Comparison of ENCODE assay signal across 8 cellular contexts in the genomic region with DNA sequence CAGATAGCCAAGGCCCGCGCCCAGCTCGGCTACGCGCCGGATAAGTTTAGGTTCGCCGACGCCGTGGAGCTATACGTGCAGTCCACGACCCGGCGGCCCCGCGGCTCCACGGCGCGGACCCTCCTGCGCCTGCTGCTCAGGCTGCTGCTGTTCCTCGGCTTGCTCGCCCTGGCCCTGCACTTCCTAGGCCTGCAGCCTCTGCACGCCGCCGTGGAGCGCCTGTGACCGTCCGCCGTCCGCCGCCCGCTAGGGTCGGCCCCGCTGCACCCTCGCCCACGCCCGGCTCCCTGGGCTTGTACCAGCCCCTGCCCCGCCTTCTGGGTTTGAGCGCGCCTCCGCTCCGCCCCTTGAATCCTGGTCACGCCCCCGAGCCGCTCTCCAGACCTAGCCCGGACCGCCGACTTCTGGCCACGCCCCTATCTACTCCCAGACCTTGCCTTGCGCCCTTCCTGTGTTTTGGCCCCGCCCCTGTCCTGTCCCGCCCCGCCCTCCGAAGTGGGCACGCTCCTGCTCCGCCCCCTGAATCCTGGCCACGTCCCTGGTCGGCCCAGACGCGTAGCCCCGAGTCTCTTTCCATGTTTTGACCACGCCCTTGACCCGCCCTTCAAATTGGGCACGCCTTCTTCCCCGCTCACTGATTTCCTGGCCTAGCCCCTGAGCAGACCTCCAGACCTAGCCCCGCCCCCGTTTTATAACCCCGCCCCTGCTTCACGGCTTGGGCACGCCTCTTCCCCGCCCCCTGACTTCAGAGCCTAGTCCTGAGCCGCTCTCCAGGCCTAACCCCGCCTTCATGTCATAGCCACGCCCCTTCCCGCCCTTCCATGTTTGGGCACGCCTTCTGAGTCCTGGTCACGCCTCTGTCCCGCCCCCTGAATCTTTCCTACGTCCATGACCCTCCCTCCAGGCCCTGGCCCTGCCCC. TPM values are rescaled to one million over a fixed set of nuclear protein-coding genes. Genes with fewer than 3 reads are reported as not detected.
DNase-seq lines count a peak whose midpoint lies in the region; FAIRE-seq and TF ChIP-seq lines count a peak whose summit lies in the region.

No MANE protein-coding gene starts in this region.

- peaks cover 56% of the 10 kb centered on the region for H3K4me1 Mint-ChIP-seq in activated naive CD4-positive, alpha-beta T cell treated with anti-CD3 and anti-CD28 coated beads for 36 hours (ENCODE audit: low read depth)

- peak overlapping the region; percentile 76 for H3K27ac ChIP-seq in SJSA1

- CTCF ChIA-PET in activated naive CD4-positive, alpha-beta T cell treated with anti-CD3 and anti-CD28 coated beads for 36 hours (lab: Charles Lee) = interaction anchor here (0.7 to 4.9 kb wide), 6 partner anchors 16 to 188 kb away, joined by 3 to 60 read pairs (median 16); a partner anchor contains a TSS

- TF ChIP-seq CTCF in HFF-Myc (IDR thresholded peaks at IDR 0.05; ENCODE audit: low read depth, low read length, missing control alignments) = no peak

- intact Hi-C loops in activated naive CD4-positive, alpha-beta T cell treated with anti-CD3 and anti-CD28 coated beads for 36 hours (cut with micrococcal nuclease) = loop anchor here (1.0 to 10.0 kb wide), 9 partner anchors 107 to 1448 kb away; a partner anchor contains a TSS

- peak overlapping the region; percentile 83 for H3K4me3 Mint-ChIP-seq in activated naive CD4-positive, alpha-beta T cell treated with anti-CD3 and anti-CD28 coated beads for 36 hours

- H3K9me3 ChIP-seq in SJSA1 (replicated peaks) = no peaks in the 10 kb centered on the region

- H3K4me1 ChIP-seq in SJSA1 (replicated peaks) = peaks cover 20% of the 10 kb centered on the region

- FAIRE-seq in frontal cortex (lab: Jason Lieb, UNC) = no peak

- peak overlapping the region; percentile 98 for H3K27ac Mint-ChIP-seq in activated naive CD4-positive, alpha-beta T cell treated with anti-CD3 and anti-CD28 coated beads for 36 hours

- no peaks in the 10 kb centered on the region for H3K36me3 ChIP-seq in SJSA1

- no peaks in the 10 kb centered on the region for H3K9me3 Mint-ChIP-seq in activated naive CD4-positive, alpha-beta T cell treated with anti-CD3 and anti-CD28 coated beads for 36 hours

- H3K4me3 ChIP-seq in HFF-Myc (replicated peaks; ENCODE audit: low read depth, low read length) = peak overlapping the region; percentile 51
- H3K4me3 ChIP-seq in SJSA1 = peak overlapping the region; percentile 53

- no peaks in the 10 kb centered on the region for H3K36me3 Mint-ChIP-seq in activated naive CD4-positive, alpha-beta T cell treated with anti-CD3 and anti-CD28 coated beads for 36 hours (ENCODE audit: low read depth)

- H3K27me3 ChIP-seq in SJSA1 (replicated peaks) = no peaks in the 10 kb centered on the region

- H3K27me3 Mint-ChIP-seq in activated naive CD4-positive, alpha-beta T cell treated with anti-CD3 and anti-CD28 coated beads for 36 hours (ENCODE audit: low read depth) = no peaks in the 10 kb centered on the region

- DNase-seq in GM04504 (ENCODE audit: low read depth) (peak; percentile 99), HFF-Myc (ENCODE audit: extremely low read depth, low read depth) (peak; percentile 99), MV-4-11 (lab: John Stamatoyannopoulos, UW) (peak; percentile 97), SJSA1 (ENCODE audit: low read depth in 1 of 2, low spot score in 2 of 2) (peak; percentile 99 to 100), frontal cortex (ENCODE audit: low spot score in 2 of 2) (peak; percentile 87 to 88), non-pigmented ciliary epithelial cell (ENCODE audit: low read depth) (peak; percentile 99), superior temporal gyrus (ENCODE audit: extremely low spot score) (peak; percentile 99)
- DNase-seq in activated naive CD4-positive, alpha-beta T cell treated with anti-CD3 and anti-CD28 coated beads for 36 hours = peak; percentile 100

RNA-seq across cellular contexts. Expression of a gene that starts 15.6 kb away (rescaled TPM):
- 6.5 and 11.2 TPM in 2 replicates for total RNA-seq in SJSA1 (2014; rRNA removed; shearing (Covaris generic))
- 1 to 10 TPM; 9.8 to 10.0 TPM for total RNA-seq in activated naive CD4-positive, alpha-beta T cell treated with anti-CD3 and anti-CD28 coated beads for 36 hours
- 9.8 TPM for total RNA-seq in frontal cortex

RNA-seq across cellular contexts. Expression of a gene that starts 28.1 kb away (rescaled TPM):
- total RNA-seq in SJSA1 (2014; rRNA removed; shearing (Covaris generic)) = not detected in 2 replicates
- under 1 TPM in 1 of 2 experiments, not detected in 1; 0.15 TPM for total RNA-seq in activated naive CD4-positive, alpha-beta T cell treated with anti-CD3 and anti-CD28 coated beads for 36 hours
- total RNA-seq in frontal cortex = not detected

Comparison
In these comparisons a context has a peak if more than half of its experiments do, and no peak if none do; other contexts are left out.
1. Peak in every context shown above with its lines: DNase-seq, H3K4me3 ChIP-seq and H3K27ac ChIP-seq.